ENCODE assay signal across 8 cellular contexts in genomic region chr12:38138225-38139221, GRCh38.
DNase-seq lines count a peak whose midpoint lies in the region; ATAC-seq and TF ChIP-seq lines count a peak whose summit lies in the region.

No MANE protein-coding gene starts in this region.

- H3K9me3 ChIP-seq in liver (ENCODE audit: control insufficient read depth in 4 of 4, low read length in 3 of 4): no peaks in the 10 kb centered on the region

- peaks cover 6% of the 10 kb centered on the region for H3K4me1 Mint-ChIP-seq in activated CD4-positive, alpha-beta T cell treated with anti-CD3 and anti-CD28 coated beads for 36 hours

- 3% methylated on average over 54 of the region's 54 CpGs for WGBS in liver

- H3K9ac ChIP-seq in liver (ENCODE audit: low read depth in 1 of 2, low read length in 2 of 2): peak overlapping the region in 1 of 2 donors; percentile 64

- H3K4me3 ChIP-seq in liver (ENCODE audit: low read depth in 1 of 3, low read length in 3 of 3): peak overlapping the region; percentile 50 to 72 (median 68)

- CTCF ChIA-PET in activated CD4-positive, alpha-beta T cell treated with anti-CD3 and anti-CD28 coated beads for 36 hours (lab: Charles Lee): interaction anchor here (0.8 to 2.0 kb wide), 4 partner anchors 176 to 178 kb away, joined by 5 to 8 read pairs (median 6); partner anchors contain the start of gene ALG10B

- POLR2A ChIA-PET in activated CD4-positive, alpha-beta T cell treated with anti-CD3 and anti-CD28 coated beads for 36 hours (lab: Charles Lee): no interaction called here

- H3K9me3 Mint-ChIP-seq in activated CD4-positive, alpha-beta T cell treated with anti-CD3 and anti-CD28 coated beads for 36 hours (ENCODE audit: low read depth): no peaks in the 10 kb centered on the region

- H3K4me3 Mint-ChIP-seq in activated CD4-positive, alpha-beta T cell treated with anti-CD3 and anti-CD28 coated beads for 36 hours: peak overlapping the region; percentile 61

- intact Hi-C loops in activated CD4-positive, alpha-beta T cell treated with anti-CD3 and anti-CD28 coated beads for 36 hours (cut with DNase I, micrococcal nuclease): loop anchor here (1.0 to 5.0 kb wide), 4 partner anchors 178 to 1134 kb away; partner anchors contain the start of gene ALG10B (in 2 of the 2)

- no peaks in the 10 kb centered on the region for H3K27me3 ChIP-seq in liver (ENCODE audit: control insufficient read depth in 4 of 4, insufficient read depth in 4 of 4, low read length in 3 of 4)

- peaks cover 10% of the 10 kb centered on the region for H3K27me3 Mint-ChIP-seq in activated CD4-positive, alpha-beta T cell treated with anti-CD3 and anti-CD28 coated beads for 36 hours

- DNase-seq in NCI-H2171 treated with DMSO at 0.1 percent for 48 hours (lab: John Stamatoyannopoulos, UW) (peak; percentile 52), NCI-H2171 (lab: John Stamatoyannopoulos, UW) (no peak), NCI-H2107 (lab: John Stamatoyannopoulos, UW) (peak; percentile 13), dedifferentiated amniotic fluid mesenchymal stem cell (ENCODE audit: extremely low spot score) (peak; percentile 62)
- DNase-seq in activated CD4-positive, alpha-beta T cell treated with anti-CD3 and anti-CD28 coated beads for 36 hours: peak; percentile 76
- peak; percentile 47 for DNase-seq in stimulated activated CD4-positive, alpha-beta T cell treated with anti-CD3 and anti-CD28 coated beads, Interleukin-4, amount 100 ng/mL, for 1 hour

- peak; percentile 79 for ATAC-seq in HG02759 (IDR thresholded peaks at IDR 0.05; ENCODE audit: unreplicated experiment)
- ATAC-seq in activated CD4-positive, alpha-beta T cell treated with anti-CD3 and anti-CD28 coated beads for 36 hours: peak; percentile 66

- no peaks in the 10 kb centered on the region for H3K36me3 ChIP-seq in liver (ENCODE audit: control insufficient read depth in 4 of 4, insufficient read depth in 3 of 4, low read depth in 1 of 4, low read length in 3 of 4)

- peak overlapping the region; percentile 27 for H3K27ac Mint-ChIP-seq in activated CD4-positive, alpha-beta T cell treated with anti-CD3 and anti-CD28 coated beads for 36 hours

- peak; percentile 92 for TF ChIP-seq RAD21 in liver (IDR thresholded peaks at IDR 0.05)

- no peaks in the 10 kb centered on the region for H3K36me3 Mint-ChIP-seq in activated CD4-positive, alpha-beta T cell treated with anti-CD3 and anti-CD28 coated beads for 36 hours (ENCODE audit: low read depth)

- peaks cover 0 to 12% (median 8%) of the 10 kb centered on the region in 4 donors for H3K4me1 ChIP-seq in liver (ENCODE audit: control insufficient read depth in 4 of 4, insufficient read depth in 4 of 4, low read length in 3 of 4)

- TF ChIP-seq CTCF in liver (IDR thresholded peaks at IDR 0.05; ENCODE audit: low read depth, low read length, missing input control): peak; percentile 99

- H3K27ac ChIP-seq in liver (ENCODE audit: low read depth in 1 of 2, low read length in 2 of 2): no peak overlapping the region

TF ChIP-seq in liver, 16 proteins besides CTCF, POLR2A, EP300 and RAD21:
- peak in 1 of 2 donors; percentile 50 for TF ChIP-seq GABPA (IDR thresholded peaks at IDR 0.05 in 1 of 2, conservative IDR thresholded peaks at IDR 0.05 in 1 of 2)
- TF ChIP-seq EGR1 (IDR thresholded peaks at IDR 0.05; ENCODE audit: low read depth in 2 of 2): no peak
- peak; percentile 53 to 56 for TF ChIP-seq RXRA (IDR thresholded peaks at IDR 0.05)
